ENCODE assay signal across 11 cellular contexts in genomic region chr2:189363559-189363958, GRCh38.
DNase-seq lines count a peak whose midpoint lies in the region; FAIRE-seq and TF ChIP-seq lines count a peak whose summit lies in the region.
"Had no signal": no experiment of that assay in that cellular context is flagged by ENCODE, and none has a peak within 500 bp of the region (broad histone marks: within the 10 kb centered on the region; RNA-seq: fewer than 3 reads in every experiment).

No MANE protein-coding gene starts in this region.

- CTCF ChIA-PET in RWPE1 (lab: Yijun Ruan, JAX), result no interaction called here

- DNase-seq in RWPE1 (ENCODE audit: low spot score), result peak; percentile 44
- DNase-seq in epithelial cell of proximal tubule (ENCODE audit: low read depth), result peak; percentile 69
- DNase-seq in renal cortical epithelial cell (ENCODE audit: low read depth), result peak; percentile 92
- no peak for DNase-seq in NCI-H187 treated with DMSO at 0.1 percent for 48 hours (lab: John Stamatoyannopoulos, UW)
- no peak for DNase-seq in activated effector memory CD4-positive, alpha-beta T cell treated with Interleukin-2 at 50 U/mL for 16 hours
- no peak for DNase-seq in inferior parietal cortex (ENCODE audit: extremely low spot score)
- no peak for DNase-seq in NCI-H510A (lab: John Stamatoyannopoulos, UW)
- DNase-seq: activated gamma-delta T cell treated with Interleukin-2 at 50 U/mL for 16 hours; stimulated activated naive CD4-positive, alpha-beta T cell treated with Interleukin-2 at 50 U/mL for 16 hours had no signal

- no peak for TF ChIP-seq CTCF in RWPE1 (conservative IDR thresholded peaks at IDR 0.05; ENCODE audit: low read depth)
- no peak for TF ChIP-seq CTCF in epithelial cell of proximal tubule (conservative IDR thresholded peaks at IDR 0.05; ENCODE audit: low read depth, low read length)

- H3K4me3 ChIP-seq in epithelial cell of proximal tubule (ENCODE audit: low read depth, low read length), result no peak overlapping the region

- no peak overlapping the region for H3K27ac ChIP-seq in RWPE1

- POLR2A ChIA-PET in RWPE1 (lab: Yijun Ruan, JAX; ENCODE audit: low non-redundant PET), result no interaction called here

- FAIRE-seq in G401.6 (lab: Jason Lieb, UNC), result peak; percentile 41
- FAIRE-seq: D721Med had no signal

Comparison
In these comparisons a context has a peak if more than half of its experiments do, and no peak if none do; other contexts are left out.
1. DNase-seq: peak in RWPE1 (single experiment), epithelial cell of proximal tubule (single experiment) and renal cortical epithelial cell (single experiment); none in NCI-H187 treated with DMSO at 0.1 percent for 48 hours (single experiment), activated effector memory CD4-positive, alpha-beta T cell treated with Interleukin-2 at 50 U/mL for 16 hours (single experiment), inferior parietal cortex (single experiment) and NCI-H510A (single experiment).